ENCODE assay signal across 19 cellular contexts in genomic region chr10:7486533-7486932, GRCh38.
DNase-seq lines count a peak whose midpoint lies in the region; ATAC-seq and TF ChIP-seq lines count a peak whose summit lies in the region.
"Had no signal": no experiment of that assay in that cellular context is flagged by ENCODE, and none has a peak within 500 bp of the region (broad histone marks: within the 10 kb centered on the region; RNA-seq: fewer than 3 reads in every experiment).

No MANE protein-coding gene starts in this region.

- no peak overlapping the region for H3K9ac ChIP-seq in endocrine pancreas (ENCODE audit: control insufficient read depth, insufficient read depth, low read length)

- POLR2A ChIA-PET in CD8-positive, alpha-beta T cell (lab: Charles Lee) = interaction anchor here (3.8 kb wide), 1 partner anchor 25 kb away, joined by 27 read pairs; no protein-coding TSS in a partner anchor

- no peak overlapping the region for H3K27ac Mint-ChIP-seq in activated naive CD4-positive, alpha-beta T cell treated with anti-CD3 and anti-CD28 coated beads, Interleukin-2, amount 50 U/mL, for 24 hours
- peak overlapping the region; percentile 57 for H3K27ac Mint-ChIP-seq in CD8-positive, alpha-beta T cell

- H3K4me3 ChIP-seq in CD8-positive, alpha-beta T cell (ENCODE audit: low read depth, low read length) = no peak overlapping the region
- peak overlapping the region; percentile 84 for H3K4me3 ChIP-seq in endocrine pancreas (ENCODE audit: control insufficient read depth, insufficient read depth, low read length)

- H3K9me3 ChIP-seq in CD8-positive, alpha-beta T cell (ENCODE audit: low read length) = no peaks in the 10 kb centered on the region
- no peaks in the 10 kb centered on the region for H3K9me3 ChIP-seq in endocrine pancreas (ENCODE audit: control insufficient read depth, low read length)

- CTCF ChIA-PET in CD8-positive, alpha-beta T cell (lab: Charles Lee) = interaction anchor here (0.8 to 2.4 kb wide), 3 partner anchors 15 to 39 kb away, joined by 3 to 7 read pairs (median 4); no protein-coding TSS in a partner anchor

- ATAC-seq in CD8-positive, alpha-beta T cell = no peak
- no peak for ATAC-seq in HG02759 (IDR thresholded peaks at IDR 0.05; ENCODE audit: unreplicated experiment)
- ATAC-seq in HG03045 (IDR thresholded peaks at IDR 0.05; ENCODE audit: unreplicated experiment) = no peak
- ATAC-seq: Panc1, Right ventricle myocardium inferior, SK-N-SH treated with all-trans-retinoic acid at 6 μM for 48 hours had no signal

- H3K4me1 Mint-ChIP-seq in activated naive CD4-positive, alpha-beta T cell treated with anti-CD3 and anti-CD28 coated beads, Interleukin-2, amount 50 U/mL, for 24 hours = peaks cover 85% of the 10 kb centered on the region
- peaks cover 82% of the 10 kb centered on the region for H3K4me1 Mint-ChIP-seq in CD8-positive, alpha-beta T cell (ENCODE audit: low read depth)

- no peaks in the 10 kb centered on the region for H3K36me3 Mint-ChIP-seq in activated naive CD4-positive, alpha-beta T cell treated with anti-CD3 and anti-CD28 coated beads, Interleukin-2, amount 50 U/mL, for 24 hours
- H3K36me3 Mint-ChIP-seq in CD8-positive, alpha-beta T cell = no peaks in the 10 kb centered on the region

- H3K27me3 ChIP-seq in CD8-positive, alpha-beta T cell (ENCODE audit: insufficient read depth, low read length) = no peaks in the 10 kb centered on the region
- H3K27me3 ChIP-seq in endocrine pancreas (ENCODE audit: control insufficient read depth, insufficient read depth, low read length) = no peaks in the 10 kb centered on the region

- intact Hi-C loops in CD8-positive, alpha-beta T cell (cut with DNase I, micrococcal nuclease) = loop anchor here in 1 of 2 experiments (5.0 kb wide), 1 partner anchor 69 kb away; no protein-coding TSS in a partner anchor

- TF ChIP-seq CTCF in CD8-positive, alpha-beta T cell (IDR thresholded peaks at IDR 0.05) = no peak

- H3K27me3 Mint-ChIP-seq in activated naive CD4-positive, alpha-beta T cell treated with anti-CD3 and anti-CD28 coated beads, Interleukin-2, amount 50 U/mL, for 24 hours = no peaks in the 10 kb centered on the region
- H3K27me3 Mint-ChIP-seq in CD8-positive, alpha-beta T cell (ENCODE audit: low read depth) = no peaks in the 10 kb centered on the region

- H3K4me1 ChIP-seq in CD8-positive, alpha-beta T cell (ENCODE audit: insufficient read depth, low read length) = peaks cover 63% of the 10 kb centered on the region
- no peaks in the 10 kb centered on the region for H3K4me1 ChIP-seq in endocrine pancreas (ENCODE audit: control insufficient read depth, insufficient read depth, low read length)

- H3K27ac ChIP-seq in CD8-positive, alpha-beta T cell (ENCODE audit: low read depth, low read length) = no peak overlapping the region

- peak overlapping the region; percentile 16 for H3K4me3 Mint-ChIP-seq in activated naive CD4-positive, alpha-beta T cell treated with anti-CD3 and anti-CD28 coated beads, Interleukin-2, amount 50 U/mL, for 24 hours
- H3K4me3 Mint-ChIP-seq in CD8-positive, alpha-beta T cell = no peak overlapping the region

- no peaks in the 10 kb centered on the region for H3K36me3 ChIP-seq in CD8-positive, alpha-beta T cell (ENCODE audit: insufficient read depth, low read length)
- no peaks in the 10 kb centered on the region for H3K36me3 ChIP-seq in endocrine pancreas (ENCODE audit: control insufficient read depth, insufficient read depth, low read length)

- DNase-seq in activated naive CD4-positive, alpha-beta T cell (lab: John Stamatoyannopoulos, UW) = no peak
- DNase-seq in CD8-positive, alpha-beta T cell = no peak
- DNase-seq in NOMO-1 (lab: John Stamatoyannopoulos, UW; ENCODE audit: unreplicated experiment in 2 of 2) = peak; percentile 42 to 83
- DNase-seq in T-helper 9 cell = no peak
- DNase-seq: AML-193; CD8-positive, alpha-beta memory T cell; EL; NCI-H1048; NCI-H146; NCI-H2081 treated with DMSO at 0.1 percent for 48 hours; NCI-H2227 treated with DMSO at 0.1 percent for 48 hours; NCI-H526 treated with DMSO at 0.1 percent for 48 hours had no signal

- peaks cover 4% of the 10 kb centered on the region for H3K9me3 Mint-ChIP-seq in activated naive CD4-positive, alpha-beta T cell treated with anti-CD3 and anti-CD28 coated beads, Interleukin-2, amount 50 U/mL, for 24 hours
- H3K9me3 Mint-ChIP-seq in CD8-positive, alpha-beta T cell = no peaks in the 10 kb centered on the region
- H3K9me3 Mint-ChIP-seq: CD8-positive, alpha-beta memory T cell had no signal

Comparison
In these comparisons a context has a peak if more than half of its experiments do, and no peak if none do; other contexts are left out.
1. DNase-seq: peak in NOMO-1 (2 of 2); none in activated naive CD4-positive, alpha-beta T cell (0 of 4), CD8-positive, alpha-beta T cell (0 of 7) and T-helper 9 cell (single experiment).